Comparison of ENCODE assay signal across 1 cellular context in the genomic region with DNA sequence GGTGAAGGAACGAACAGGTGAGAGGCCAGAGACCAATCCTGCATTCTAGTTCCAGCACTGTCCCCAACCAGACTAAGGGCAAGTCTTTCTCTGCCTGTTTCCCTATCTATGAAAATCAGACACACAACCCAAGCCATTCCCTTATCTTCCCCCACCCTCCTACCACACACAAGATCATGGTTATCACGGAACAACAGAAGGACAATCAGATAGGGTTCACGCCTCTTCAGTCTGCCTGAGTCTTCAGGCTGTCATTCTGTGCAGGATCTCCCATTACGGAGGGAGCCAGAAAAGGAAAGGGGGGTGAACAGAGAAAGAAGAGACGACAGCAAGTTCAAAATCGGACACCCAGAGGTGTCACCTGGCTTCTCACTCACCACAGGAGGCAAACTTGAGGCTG.
TF ChIP-seq lines count a peak whose summit lies in the region.

No MANE protein-coding gene starts in this region.

TF ChIP-seq in K562, 482 proteins besides CTCF, POLR2A, EP300 and RAD21 (continued from another document and continues in another):
- TF ChIP-seq ZNF347 (CRISPR knock-in tag; IDR thresholded peaks at IDR 0.05; ENCODE audit: low read depth) (no peak), OTX1 (CRISPR knock-in tag; IDR thresholded peaks at IDR 0.05) (peak; percentile 95), BDP1 (IDR thresholded peaks at IDR 0.05; ENCODE audit: insufficient read depth, insufficient read length) (no peak), EWSR1 (IDR thresholded peaks at IDR 0.05; ENCODE audit: borderline replicate concordance, low read depth, partially characterized antibody) (no peak), GATA2 (CRISPR knock-in tag; IDR thresholded peaks at IDR 0.05) (peak; percentile 88), EHMT2 (IDR thresholded peaks at IDR 0.05) (0 out of 2 replicates have a peak, but pooled peaks have one; percentile 48), NEUROD1 (IDR thresholded peaks at IDR 0.05; ENCODE audit: borderline replicate concordance, low read depth, low read length, partially characterized antibody) (no peak), ZNF224 (CRISPR knock-in tag; IDR thresholded peaks at IDR 0.05) (no peak), SPI1 (IDR thresholded peaks at IDR 0.05; ENCODE audit: borderline replicate concordance, low read depth, low read length) (no peak), ZNF695 (CRISPR knock-in tag; IDR thresholded peaks at IDR 0.05) (no peak), PML (IDR thresholded peaks at IDR 0.05; ENCODE audit: low read length) (peak; percentile 93), NCOA6 (IDR thresholded peaks at IDR 0.05) (no peak), MAFK (IDR thresholded peaks at IDR 0.05; ENCODE audit: low read length) (no peak), YBX1 (IDR thresholded peaks at IDR 0.05) (no peak), NCOA2 (IDR thresholded peaks at IDR 0.05; ENCODE audit: partially characterized antibody in 2 of 2) (no peak), TARDBP (IDR thresholded peaks at IDR 0.05) (no peak; the same call in 1 of the 2 replicates), COPS2 (conservative IDR thresholded peaks at IDR 0.05) (no peak), ZEB2 (IDR thresholded peaks at IDR 0.05) (peak; percentile 75; the same call in 1 of the 2 replicates), PHB (CRISPR knock-in tag; IDR thresholded peaks at IDR 0.05) (no peak), HNRNPH1 (optimal IDR thresholded peaks at IDR 0.05; ENCODE audit: low read depth, low read length) (no peak), L3MBTL2 (IDR thresholded peaks at IDR 0.05) (peak; percentile 80), HNRNPLL (IDR thresholded peaks at IDR 0.05; ENCODE audit: low read depth, low read length, poor library complexity, severe bottlenecking) (no peak), ZNF583 (CRISPR knock-in tag; IDR thresholded peaks at IDR 0.05) (no peak), CEBPB (tag; IDR thresholded peaks at IDR 0.05) (no peak), TEAD1 (CRISPR knock-in tag; IDR thresholded peaks at IDR 0.05) (peak in 1 of 2 experiments; percentile 78; a peak in 2 of 4 replicates), RNF2 (IDR thresholded peaks at IDR 0.05) (peak; percentile 76), NR3C1 (CRISPR knock-in tag; IDR thresholded peaks at IDR 0.05) (no peak), STAT5A (IDR thresholded peaks at IDR 0.05; ENCODE audit: borderline replicate concordance, low read length) (peak; percentile 78; the same call in 1 of the 2 replicates), MCM7 (IDR thresholded peaks at IDR 0.05) (0 out of 4 replicates have a peak, but pooled peaks of 1 of the 2 experiments have one; percentile 13), PTBP1 (IDR thresholded peaks at IDR 0.05; ENCODE audit: low read depth, low read length) (no peak), MEIS2 (IDR thresholded peaks at IDR 0.05; ENCODE audit: partially characterized antibody) (peak; percentile 69), ZFP36 (IDR thresholded peaks at IDR 0.05; ENCODE audit: low read depth, low read length, partially characterized antibody) (no peak), TAL1 (IDR thresholded peaks at IDR 0.05) (peak; percentile 98), FOXK2 (conservative IDR thresholded peaks at IDR 0.05 in 1 of 2, IDR thresholded peaks at IDR 0.05 in 1 of 2; ENCODE audit: low read depth in 2 of 2) (peak; percentile 41 to 55; a peak in 2 of 4 replicates), MCM5 (IDR thresholded peaks at IDR 0.05; ENCODE audit: low read depth) (no peak)
- TF ChIP-seq, protein P1, sequence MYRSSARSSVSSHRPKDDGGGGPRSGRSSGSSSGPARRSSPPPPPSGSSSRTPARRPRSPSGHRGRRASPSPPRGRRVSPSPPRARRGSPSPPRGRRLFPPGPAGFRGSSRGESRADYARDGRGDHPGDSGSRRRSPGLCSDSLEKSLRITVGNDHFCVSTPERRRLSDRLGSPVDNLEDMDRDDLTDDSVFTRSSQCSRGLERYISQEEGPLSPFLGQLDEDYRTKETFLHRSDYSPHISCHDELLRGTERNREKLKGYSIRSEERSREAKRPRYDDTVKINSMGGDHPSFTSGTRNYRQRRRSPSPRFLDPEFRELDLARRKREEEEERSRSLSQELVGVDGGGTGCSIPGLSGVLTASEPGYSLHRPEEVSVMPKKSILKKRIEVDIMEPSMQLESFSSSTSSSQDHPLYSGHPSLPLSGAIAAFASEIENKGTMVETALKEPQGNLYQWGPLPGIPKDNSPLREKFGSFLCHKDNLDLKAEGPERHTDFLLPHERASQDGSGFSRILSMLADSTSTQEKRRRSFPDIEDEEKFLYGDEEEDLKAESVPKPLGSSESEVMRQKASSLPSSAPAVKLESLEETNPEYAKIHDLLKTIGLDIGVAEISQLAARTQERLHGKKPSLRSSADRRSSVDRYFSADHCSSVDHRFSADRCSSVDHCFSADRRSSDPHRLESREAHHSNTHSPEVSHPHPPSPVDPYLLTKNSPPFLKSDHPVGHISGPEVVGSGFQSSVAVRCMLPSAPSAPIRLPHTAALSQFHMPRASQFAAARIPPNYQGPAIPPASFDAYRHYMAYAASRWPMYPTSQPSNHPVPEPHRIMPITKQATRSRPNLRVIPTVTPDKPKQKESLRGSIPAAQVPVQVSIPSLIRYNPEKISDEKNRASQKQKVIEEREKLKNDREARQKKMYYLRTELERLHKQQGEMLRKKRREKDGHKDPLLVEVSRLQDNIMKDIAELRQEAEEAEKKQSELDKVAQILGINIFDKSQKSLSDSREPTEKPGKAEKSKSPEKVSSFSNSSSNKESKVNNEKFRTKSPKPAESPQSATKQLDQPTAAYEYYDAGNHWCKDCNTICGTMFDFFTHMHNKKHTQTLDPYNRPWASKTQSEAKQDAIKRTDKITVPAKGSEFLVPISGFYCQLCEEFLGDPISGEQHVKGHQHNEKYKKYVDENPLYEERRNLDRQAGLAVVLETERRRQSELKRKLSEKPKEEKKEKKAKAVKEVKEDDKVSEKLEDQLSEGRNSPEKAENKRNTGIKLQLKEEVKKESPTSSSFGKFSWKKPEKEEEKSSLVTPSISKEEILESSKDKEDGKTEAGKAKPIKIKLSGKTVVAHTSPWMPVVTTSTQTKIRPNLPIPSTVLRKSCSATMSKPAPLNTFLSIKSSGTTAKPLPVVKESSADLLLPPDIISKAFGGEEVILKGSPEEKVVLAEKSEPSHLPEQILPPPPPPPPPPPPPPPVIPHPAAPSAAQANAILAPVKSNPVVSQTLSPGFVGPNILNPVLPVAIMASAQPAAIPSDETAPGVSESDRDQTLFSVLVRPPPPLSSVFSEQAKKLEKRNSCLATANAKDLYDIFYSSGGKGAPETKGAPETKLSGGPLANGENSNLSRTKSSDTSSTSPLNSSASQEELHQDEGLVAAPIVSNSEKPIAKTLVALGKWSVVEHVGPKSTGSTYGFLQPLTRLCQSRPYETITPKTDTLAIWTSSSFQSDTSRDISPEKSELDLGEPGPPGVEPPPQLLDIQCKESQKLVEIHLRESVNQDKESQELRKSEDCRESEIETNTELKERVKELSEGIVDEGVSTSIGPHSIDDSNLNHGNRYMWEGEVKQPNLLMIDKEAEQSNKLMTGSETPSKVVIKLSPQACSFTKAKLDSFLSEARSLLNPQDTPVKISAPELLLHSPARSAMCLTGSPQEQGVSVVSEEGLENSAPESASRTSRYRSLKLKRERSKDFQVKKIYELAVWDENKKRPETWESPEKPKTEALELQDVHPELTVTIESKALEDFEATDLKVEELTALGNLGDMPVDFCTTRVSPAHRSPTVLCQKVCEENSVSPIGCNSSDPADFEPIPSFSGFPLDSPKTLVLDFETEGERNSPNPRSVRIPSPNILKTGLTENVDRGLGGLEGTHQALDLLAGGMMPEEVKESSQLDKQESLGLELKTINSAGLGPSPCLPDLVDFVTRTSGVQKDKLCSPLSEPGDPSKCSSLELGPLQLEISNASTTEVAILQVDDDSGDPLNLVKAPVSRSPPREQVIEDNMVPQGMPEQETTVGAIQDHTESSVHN (IDR thresholded peaks at IDR 0.05; ENCODE audit: borderline replicate concordance in 1 of 2, low read depth in 1 of 2): no peak
- TF ChIP-seq, protein P2, sequence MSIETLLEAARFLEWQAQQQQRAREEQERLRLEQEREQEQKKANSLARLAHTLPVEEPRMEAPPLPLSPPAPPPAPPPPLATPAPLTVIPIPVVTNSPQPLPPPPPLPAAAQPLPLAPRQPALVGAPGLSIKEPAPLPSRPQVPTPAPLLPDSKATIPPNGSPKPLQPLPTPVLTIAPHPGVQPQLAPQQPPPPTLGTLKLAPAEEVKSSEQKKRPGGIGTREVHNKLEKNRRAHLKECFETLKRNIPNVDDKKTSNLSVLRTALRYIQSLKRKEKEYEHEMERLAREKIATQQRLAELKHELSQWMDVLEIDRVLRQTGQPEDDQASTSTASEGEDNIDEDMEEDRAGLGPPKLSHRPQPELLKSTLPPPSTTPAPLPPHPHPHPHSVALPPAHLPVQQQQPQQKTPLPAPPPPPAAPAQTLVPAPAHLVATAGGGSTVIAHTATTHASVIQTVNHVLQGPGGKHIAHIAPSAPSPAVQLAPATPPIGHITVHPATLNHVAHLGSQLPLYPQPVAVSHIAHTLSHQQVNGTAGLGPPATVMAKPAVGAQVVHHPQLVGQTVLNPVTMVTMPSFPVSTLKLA (conservative IDR thresholded peaks at IDR 0.05): peak in 1 of 2 experiments; percentile 32; a peak in 1 of 4 replicates
- TF ChIP-seq, protein P3, sequence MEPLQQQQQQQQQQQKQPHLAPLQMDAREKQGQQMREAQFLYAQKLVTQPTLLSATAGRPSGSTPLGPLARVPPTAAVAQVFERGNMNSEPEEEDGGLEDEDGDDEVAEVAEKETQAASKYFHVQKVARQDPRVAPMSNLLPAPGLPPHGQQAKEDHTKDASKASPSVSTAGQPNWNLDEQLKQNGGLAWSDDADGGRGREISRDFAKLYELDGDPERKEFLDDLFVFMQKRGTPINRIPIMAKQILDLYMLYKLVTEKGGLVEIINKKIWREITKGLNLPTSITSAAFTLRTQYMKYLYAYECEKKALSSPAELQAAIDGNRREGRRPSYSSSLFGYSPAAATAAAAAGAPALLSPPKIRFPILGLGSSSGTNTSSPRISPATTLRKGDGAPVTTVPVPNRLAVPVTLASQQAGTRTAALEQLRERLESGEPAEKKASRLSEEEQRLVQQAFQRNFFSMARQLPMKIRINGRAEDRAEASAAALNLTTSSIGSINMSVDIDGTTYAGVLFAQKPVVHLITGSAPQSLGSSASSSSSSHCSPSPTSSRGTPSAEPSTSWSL (CRISPR knock-in tag; IDR thresholded peaks at IDR 0.05; ENCODE audit: borderline replicate concordance): no peak
- TF ChIP-seq, protein P4, sequence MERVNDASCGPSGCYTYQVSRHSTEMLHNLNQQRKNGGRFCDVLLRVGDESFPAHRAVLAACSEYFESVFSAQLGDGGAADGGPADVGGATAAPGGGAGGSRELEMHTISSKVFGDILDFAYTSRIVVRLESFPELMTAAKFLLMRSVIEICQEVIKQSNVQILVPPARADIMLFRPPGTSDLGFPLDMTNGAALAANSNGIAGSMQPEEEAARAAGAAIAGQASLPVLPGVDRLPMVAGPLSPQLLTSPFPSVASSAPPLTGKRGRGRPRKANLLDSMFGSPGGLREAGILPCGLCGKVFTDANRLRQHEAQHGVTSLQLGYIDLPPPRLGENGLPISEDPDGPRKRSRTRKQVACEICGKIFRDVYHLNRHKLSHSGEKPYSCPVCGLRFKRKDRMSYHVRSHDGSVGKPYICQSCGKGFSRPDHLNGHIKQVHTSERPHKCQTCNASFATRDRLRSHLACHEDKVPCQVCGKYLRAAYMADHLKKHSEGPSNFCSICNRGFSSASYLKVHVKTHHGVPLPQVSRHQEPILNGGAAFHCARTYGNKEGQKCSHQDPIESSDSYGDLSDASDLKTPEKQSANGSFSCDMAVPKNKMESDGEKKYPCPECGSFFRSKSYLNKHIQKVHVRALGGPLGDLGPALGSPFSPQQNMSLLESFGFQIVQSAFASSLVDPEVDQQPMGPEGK (CRISPR knock-in tag; IDR thresholded peaks at IDR 0.05; ENCODE audit: borderline replicate concordance): peak; percentile 59; the same call in 1 of the 2 replicates
- TF ChIP-seq, protein P5, sequence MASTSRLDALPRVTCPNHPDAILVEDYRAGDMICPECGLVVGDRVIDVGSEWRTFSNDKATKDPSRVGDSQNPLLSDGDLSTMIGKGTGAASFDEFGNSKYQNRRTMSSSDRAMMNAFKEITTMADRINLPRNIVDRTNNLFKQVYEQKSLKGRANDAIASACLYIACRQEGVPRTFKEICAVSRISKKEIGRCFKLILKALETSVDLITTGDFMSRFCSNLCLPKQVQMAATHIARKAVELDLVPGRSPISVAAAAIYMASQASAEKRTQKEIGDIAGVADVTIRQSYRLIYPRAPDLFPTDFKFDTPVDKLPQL (IDR thresholded peaks at IDR 0.05; ENCODE audit: extremely low read depth, insufficient read length): no peak
- TF ChIP-seq, protein P6, sequence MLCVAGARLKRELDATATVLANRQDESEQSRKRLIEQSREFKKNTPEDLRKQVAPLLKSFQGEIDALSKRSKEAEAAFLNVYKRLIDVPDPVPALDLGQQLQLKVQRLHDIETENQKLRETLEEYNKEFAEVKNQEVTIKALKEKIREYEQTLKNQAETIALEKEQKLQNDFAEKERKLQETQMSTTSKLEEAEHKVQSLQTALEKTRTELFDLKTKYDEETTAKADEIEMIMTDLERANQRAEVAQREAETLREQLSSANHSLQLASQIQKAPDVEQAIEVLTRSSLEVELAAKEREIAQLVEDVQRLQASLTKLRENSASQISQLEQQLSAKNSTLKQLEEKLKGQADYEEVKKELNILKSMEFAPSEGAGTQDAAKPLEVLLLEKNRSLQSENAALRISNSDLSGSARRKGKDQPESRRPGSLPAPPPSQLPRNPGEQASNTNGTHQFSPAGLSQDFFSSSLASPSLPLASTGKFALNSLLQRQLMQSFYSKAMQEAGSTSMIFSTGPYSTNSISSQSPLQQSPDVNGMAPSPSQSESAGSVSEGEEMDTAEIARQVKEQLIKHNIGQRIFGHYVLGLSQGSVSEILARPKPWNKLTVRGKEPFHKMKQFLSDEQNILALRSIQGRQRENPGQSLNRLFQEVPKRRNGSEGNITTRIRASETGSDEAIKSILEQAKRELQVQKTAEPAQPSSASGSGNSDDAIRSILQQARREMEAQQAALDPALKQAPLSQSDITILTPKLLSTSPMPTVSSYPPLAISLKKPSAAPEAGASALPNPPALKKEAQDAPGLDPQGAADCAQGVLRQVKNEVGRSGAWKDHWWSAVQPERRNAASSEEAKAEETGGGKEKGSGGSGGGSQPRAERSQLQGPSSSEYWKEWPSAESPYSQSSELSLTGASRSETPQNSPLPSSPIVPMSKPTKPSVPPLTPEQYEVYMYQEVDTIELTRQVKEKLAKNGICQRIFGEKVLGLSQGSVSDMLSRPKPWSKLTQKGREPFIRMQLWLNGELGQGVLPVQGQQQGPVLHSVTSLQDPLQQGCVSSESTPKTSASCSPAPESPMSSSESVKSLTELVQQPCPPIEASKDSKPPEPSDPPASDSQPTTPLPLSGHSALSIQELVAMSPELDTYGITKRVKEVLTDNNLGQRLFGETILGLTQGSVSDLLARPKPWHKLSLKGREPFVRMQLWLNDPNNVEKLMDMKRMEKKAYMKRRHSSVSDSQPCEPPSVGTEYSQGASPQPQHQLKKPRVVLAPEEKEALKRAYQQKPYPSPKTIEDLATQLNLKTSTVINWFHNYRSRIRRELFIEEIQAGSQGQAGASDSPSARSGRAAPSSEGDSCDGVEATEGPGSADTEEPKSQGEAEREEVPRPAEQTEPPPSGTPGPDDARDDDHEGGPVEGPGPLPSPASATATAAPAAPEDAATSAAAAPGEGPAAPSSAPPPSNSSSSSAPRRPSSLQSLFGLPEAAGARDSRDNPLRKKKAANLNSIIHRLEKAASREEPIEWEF (CRISPR knock-in tag; IDR thresholded peaks at IDR 0.05): no peak
- TF ChIP-seq, protein P7, sequence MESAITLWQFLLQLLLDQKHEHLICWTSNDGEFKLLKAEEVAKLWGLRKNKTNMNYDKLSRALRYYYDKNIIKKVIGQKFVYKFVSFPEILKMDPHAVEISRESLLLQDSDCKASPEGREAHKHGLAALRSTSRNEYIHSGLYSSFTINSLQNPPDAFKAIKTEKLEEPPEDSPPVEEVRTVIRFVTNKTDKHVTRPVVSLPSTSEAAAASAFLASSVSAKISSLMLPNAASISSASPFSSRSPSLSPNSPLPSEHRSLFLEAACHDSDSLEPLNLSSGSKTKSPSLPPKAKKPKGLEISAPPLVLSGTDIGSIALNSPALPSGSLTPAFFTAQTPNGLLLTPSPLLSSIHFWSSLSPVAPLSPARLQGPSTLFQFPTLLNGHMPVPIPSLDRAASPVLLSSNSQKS (CRISPR knock-in tag; IDR thresholded peaks at IDR 0.05): no peak
